ENCODE assay signal across 19 cellular contexts in genomic region chr10:89158446-89158845, GRCh38. TPM values are rescaled to one million over a fixed set of nuclear protein-coding genes. Genes with fewer than 3 reads are reported as not detected.
DNase-seq lines count a peak whose midpoint lies in the region; ATAC-seq, FAIRE-seq and TF ChIP-seq lines count a peak whose summit lies in the region.
"Had no signal": no experiment of that assay in that cellular context is flagged by ENCODE, and none has a peak within 500 bp of the region (broad histone marks: within the 10 kb centered on the region; RNA-seq: fewer than 3 reads in every experiment).

No MANE protein-coding gene starts in this region.

- DNase-seq in GM23248, result peak; percentile 76
- DNase-seq in astrocyte of the cerebellum (ENCODE audit: low read depth), result peak; percentile 85
- peak; percentile 15 for DNase-seq in kidney tubule cell (ENCODE audit: low spot score)
- DNase-seq in HepG2 (ENCODE audit: low spot score), result no peak
- no peak for DNase-seq in T-helper 17 cell
- DNase-seq in Right ventricle myocardium inferior (ENCODE audit: missing footprints), result no peak
- DNase-seq in NCI-H446 (lab: John Stamatoyannopoulos, UW), result no peak
- DNase-seq: activated CD4-positive, alpha-beta T cell treated with anti-CD3 and anti-CD28 coated beads, Interleukin-2, amount 50 U/mL, for 4 hours; activated naive CD8-positive, alpha-beta T cell treated with anti-CD3 and anti-CD28 coated beads for 36 hours; activated T-cell treated with anti-CD3 and anti-CD28 coated beads, Interleukin-2, amount 50 U/mL, for 48 hours; cerebellar nuclear complex; effector memory CD8-positive, alpha-beta T cell; GDM1; natural killer cell; PC-3; stimulated activated naive CD8-positive, alpha-beta T cell treated with anti-CD3 and anti-CD28 coated beads, Interleukin-15, amount 100 ng/mL, for 72 hours; uterus had no signal

- POLR2A ChIA-PET in HepG2 (lab: Yijun Ruan, JAX), result no interaction called here

- H3K9ac ChIP-seq in GM23248, result no peak overlapping the region
- no peak overlapping the region for H3K9ac ChIP-seq in HepG2 (ENCODE audit: insufficient read depth, low read depth, low read length)

- H3K27me3 ChIP-seq in ACC112 (ENCODE audit: insufficient read depth, low read length) (no peaks in the 10 kb centered on the region), GM23248 (replicated peaks; ENCODE audit: insufficient read depth) (no peaks in the 10 kb centered on the region), HepG2 (ENCODE audit: control insufficient read depth in 1 of 2, insufficient read depth in 2 of 2, low read length in 2 of 2) (no peaks in the 10 kb centered on the region; a peak in 1 of 5 replicates)
- H3K27me3 ChIP-seq: gastroesophageal sphincter, uterus had no signal

- in situ Hi-C loops in GM23248 (cut with MboI) (no loop called here), astrocyte of the cerebellum (cut with HindIII; ENCODE audit: low sequenced_read_pairs) (no loop called here), HepG2 (cut with HindIII; ENCODE audit: extremely low pct_ligation_motif_present, low pct_unique_long_range_greater_than_20kb) (no loop called here)

- peaks cover 7% of the 10 kb centered on the region for H3K4me1 Mint-ChIP-seq in T-helper 17 cell

- CTCF ChIA-PET in HepG2 (lab: Yijun Ruan, JAX; ENCODE audit: low intra/inter-chr PET ratio, low total read pairs), result no interaction called here

- H3K27ac Mint-ChIP-seq in T-helper 17 cell, result no peak overlapping the region
- H3K27ac Mint-ChIP-seq: activated naive CD8-positive, alpha-beta T cell treated with anti-CD3 and anti-CD28 coated beads for 36 hours; effector memory CD8-positive, alpha-beta T cell; natural killer cell had no signal

- H3K9me2 ChIP-seq in GM23248 (ENCODE audit: insufficient read depth), result no peaks in the 10 kb centered on the region

- H3K9me3 ChIP-seq in GM23248 (ENCODE audit: low read depth), result no peaks in the 10 kb centered on the region
- H3K9me3 ChIP-seq in HepG2 (ENCODE audit: low read length), result no peaks in the 10 kb centered on the region
- H3K9me3 ChIP-seq in T-helper 17 cell (ENCODE audit: control insufficient read depth, low read length, poor library complexity, severe bottlenecking), result no peaks in the 10 kb centered on the region
- H3K9me3 ChIP-seq: gastroesophageal sphincter, uterus had no signal

- peaks cover 12% of the 10 kb centered on the region for H3K4me1 ChIP-seq in ACC112 (ENCODE audit: control insufficient read depth, insufficient read depth, low read length, unreplicated experiment)
- peaks cover 55% of the 10 kb centered on the region for H3K4me1 ChIP-seq in GM23248 (ENCODE audit: insufficient read depth)
- no peaks in the 10 kb centered on the region for H3K4me1 ChIP-seq in HepG2 (ENCODE audit: insufficient read depth, low read length)
- H3K4me1 ChIP-seq: gastroesophageal sphincter, uterus had no signal

- H3K4me3 Mint-ChIP-seq in T-helper 17 cell, result no peak overlapping the region
- H3K4me3 Mint-ChIP-seq: activated naive CD8-positive, alpha-beta T cell treated with anti-CD3 and anti-CD28 coated beads for 36 hours; effector memory CD8-positive, alpha-beta T cell; natural killer cell had no signal

- H3K4me2 ChIP-seq in GM23248 (ENCODE audit: unreplicated experiment) (peak overlapping the region; percentile 66), HepG2 (ENCODE audit: low read depth, low read length) (no peak overlapping the region)

- H2AFZ ChIP-seq in ACC112 (ENCODE audit: low read length, unreplicated experiment), result peak overlapping the region; percentile 93
- no peak overlapping the region for H2AFZ ChIP-seq in GM23248
- no peak overlapping the region for H2AFZ ChIP-seq in HepG2 (ENCODE audit: low read length)

- no peak overlapping the region for H3K4me3 ChIP-seq in ACC112 (ENCODE audit: low read depth, low read length)
- no peak overlapping the region for H3K4me3 ChIP-seq in GM23248
- no peak overlapping the region for H3K4me3 ChIP-seq in astrocyte of the cerebellum (ENCODE audit: low read depth, low read length)
- H3K4me3 ChIP-seq in HepG2 (replicated peaks in 1 of 3; ENCODE audit: insufficient read depth in 1 of 3, low read depth in 2 of 3, low read length in 3 of 3), result no peak overlapping the region
- H3K4me3 ChIP-seq: gastroesophageal sphincter, uterus had no signal

- no peaks in the 10 kb centered on the region for H4K20me1 ChIP-seq in GM23248 (ENCODE audit: insufficient read depth)
- H4K20me1 ChIP-seq in HepG2 (ENCODE audit: insufficient read depth, low read length), result no peaks in the 10 kb centered on the region

- TF ChIP-seq CTCF in astrocyte of the cerebellum (IDR thresholded peaks at IDR 0.05; ENCODE audit: low read depth, low read length, missing control alignments) (no peak), HepG2 (CRISPR knock-in tag; IDR thresholded peaks at IDR 0.05) (no peak)

- H3K27ac ChIP-seq in ACC112 (ENCODE audit: low read depth, low read length), result peak overlapping the region; percentile 53
- H3K27ac ChIP-seq in GM23248, result peak overlapping the region; percentile 60
- H3K27ac ChIP-seq in HepG2 (ENCODE audit: extremely low read length, insufficient read depth, low read length), result no peak overlapping the region
- H3K27ac ChIP-seq: gastroesophageal sphincter, uterus had no signal

- FAIRE-seq in HepG2 (lab: Jason Lieb, UNC), result no peak

- TF ChIP-seq POLR2A in HepG2 (IDR thresholded peaks at IDR 0.05; ENCODE audit: insufficient read depth in 1 of 2, low read depth in 2 of 2, low read length in 2 of 2), result no peak

- ATAC-seq in HepG2 (no peak), T-helper 17 cell (no peak), Right ventricle myocardium inferior (no peak)
- ATAC-seq: effector memory CD8-positive, alpha-beta T cell; gastroesophageal sphincter; natural killer cell; PC-3; stimulated activated naive CD8-positive, alpha-beta T cell treated with anti-CD3 and anti-CD28 coated beads, Interleukin-15, amount 100 ng/mL, for 72 hours had no signal

- H3K79me2 ChIP-seq in ACC112 (ENCODE audit: control insufficient read depth, insufficient read depth, low read length, unreplicated experiment) (no peaks in the 10 kb centered on the region), GM23248 (ENCODE audit: insufficient read depth) (no peaks in the 10 kb centered on the region), HepG2 (ENCODE audit: insufficient read depth, low read length) (no peaks in the 10 kb centered on the region)

- intact Hi-C loops in HepG2 (cut with micrococcal nuclease; ENCODE audit: unreplicated experiment) (no loop called here), Right ventricle myocardium inferior (cut with DNase I) (no loop called here)

- no TSS peak for BruUV-seq in HepG2 (replicated peaks; lab: Mats Ljungman, UMichigan)

- no peaks in the 10 kb centered on the region for H3K36me3 Mint-ChIP-seq in T-helper 17 cell (ENCODE audit: low read depth)
- H3K36me3 Mint-ChIP-seq: natural killer cell had no signal

- TF ChIP-seq EP300 in HepG2 (IDR thresholded peaks at IDR 0.05; ENCODE audit: low read depth in 2 of 2, low read length in 2 of 2) (no peak), HepG2 (CRISPR knock-in tag; IDR thresholded peaks at IDR 0.05; ENCODE audit: borderline replicate concordance) (no peak)

- peaks cover 47% of the 10 kb centered on the region for H3F3A ChIP-seq in GM23248 (ENCODE audit: insufficient read depth)

- no peak for TF ChIP-seq RAD21 in HepG2 (CRISPR knock-in tag; IDR thresholded peaks at IDR 0.05)

- H3K27me3 Mint-ChIP-seq in T-helper 17 cell, result peaks cover 27% of the 10 kb centered on the region

- H3K36me3 ChIP-seq in ACC112 (ENCODE audit: insufficient read depth, low read length), result no peaks in the 10 kb centered on the region
- no peaks in the 10 kb centered on the region for H3K36me3 ChIP-seq in GM23248 (ENCODE audit: low read depth)
- H3K36me3 ChIP-seq in HepG2 (replicated peaks in 1 of 2; ENCODE audit: control insufficient read depth in 1 of 2, insufficient read depth in 2 of 2, low read length in 2 of 2), result no peaks in the 10 kb centered on the region
- H3K36me3 ChIP-seq: gastroesophageal sphincter, uterus had no signal

TF ChIP-seq in HepG2, 621 proteins besides CTCF, POLR2A, EP300 and RAD21 (continues in another document):
- TF ChIP-seq HCFC1 (IDR thresholded peaks at IDR 0.05; ENCODE audit: low read depth, low read length) (no peak), HOXA9 (CRISPR knock-in tag; IDR thresholded peaks at IDR 0.05; ENCODE audit: borderline replicate concordance) (no peak), DDIT3 (CRISPR knock-in tag; IDR thresholded peaks at IDR 0.05) (no peak), KDM4B (CRISPR knock-in tag; IDR thresholded peaks at IDR 0.05) (no peak), ZBTB20 (CRISPR knock-in tag; IDR thresholded peaks at IDR 0.05; ENCODE audit: borderline replicate concordance, low read depth) (no peak)

RNA-seq across cellular contexts. Expression of gene CH25H, which starts 48.7 kb away (rescaled TPM):
- 25.2 and 34.9 TPM in 2 replicates for total RNA-seq in GM23248 (2014; rRNA removed; shearing (Covaris generic))
- polyA plus RNA-seq in GM23248 (2016; fragmentation: Nextera tagmentation; extraction: Ambion mirVana), result 16.1 and 18.0 TPM in 2 replicates
- not detected in 2 replicates for total RNA-seq in HepG2 (2016; rRNA removed; fragmentation: Illumina TruSeq; extraction: Trizol)
- not detected in 2 replicates for total RNA-seq in HepG2 (2016; cell fraction: cytosol; rRNA removed; fragmentation: Illumina TruSeq; extraction: Trizol; ENCODE audit: low read depth)
- total RNA-seq in HepG2 (2016; cell fraction: insoluble cytoplasmic fraction; rRNA removed; fragmentation: Illumina TruSeq; extraction: Trizol), result not detected in 2 replicates
- total RNA-seq in HepG2 (2016; cell fraction: membrane; rRNA removed; fragmentation: Illumina TruSeq; extraction: Trizol), result not detected in 2 replicates
- total RNA-seq in HepG2 (2016; cell fraction: nucleus; rRNA removed; fragmentation: Illumina TruSeq; extraction: Trizol), result not detected in 2 replicates
- not detected in 2 replicates for polyA plus RNA-seq in HepG2 (2011; rRNA removed)
- not detected in 2 replicates for polyA plus RNA-seq in HepG2 (2011; cell fraction: cytosol; rRNA removed)
- not detected in 2 replicates for polyA plus RNA-seq in HepG2 (2011; cell fraction: nucleus; rRNA removed)
- not detected in 2 replicates for polyA plus RNA-seq in HepG2 (2012)
- polyA plus RNA-seq in HepG2 (2016; cell fraction: cytosol; fragmentation: Illumina TruSeq; extraction: Trizol; ENCODE audit: low read depth), result not detected in 2 replicates
- polyA plus RNA-seq in HepG2 (2016; cell fraction: insoluble cytoplasmic fraction; fragmentation: Illumina TruSeq; extraction: Trizol; ENCODE audit: low read depth), result not detected in 2 replicates
- not detected in 2 replicates for polyA plus RNA-seq in HepG2 (2016; cell fraction: membrane; fragmentation: Illumina TruSeq; extraction: Trizol; ENCODE audit: low read depth)
- polyA plus RNA-seq in HepG2 (2016; cell fraction: nucleus; fragmentation: Illumina TruSeq; extraction: Trizol; ENCODE audit: insufficient read depth, low read depth), result not detected in 2 replicates
- not detected in 2 replicates for polyA minus RNA-seq in HepG2 (2011; rRNA and poly(A)+ RNA removed; ENCODE audit: low replicate concordance)
- not detected in 2 replicates for polyA minus RNA-seq in HepG2 (2011; cell fraction: cytosol; rRNA and poly(A)+ RNA removed)
- not detected in 2 replicates for polyA minus RNA-seq in HepG2 (2011; cell fraction: nucleus; rRNA and poly(A)+ RNA removed)
- under 1 TPM in 1 of 2 donors, not detected in 1; 0.44 TPM for total RNA-seq in T-helper 17 cell
- 0.14 TPM for total RNA-seq in Right ventricle myocardium inferior
- total RNA-seq: PC-3 had no signal

Comparison
In these comparisons a context has a peak if more than half of its experiments do, and no peak if none do; other contexts are left out.
1. DNase-seq: peak in GM23248 (single experiment), astrocyte of the cerebellum (single experiment) and kidney tubule cell (single experiment); none in HepG2 (single experiment), T-helper 17 cell (0 of 3), Right ventricle myocardium inferior (single experiment) and NCI-H446 (0 of 2).
2. RNA of gene CH25H, which starts 48.7 kb away (total RNA-seq): 25.2 to 34.9 TPM in GM23248; 0.44 TPM in T-helper 17 cell, 0.14 TPM in Right ventricle myocardium inferior (single experiment) and not detected in HepG2; every median in the first group is over 10 times any median in the second.